Comparison of ENCODE assay signal across 10 cellular contexts in the genomic region with DNA sequence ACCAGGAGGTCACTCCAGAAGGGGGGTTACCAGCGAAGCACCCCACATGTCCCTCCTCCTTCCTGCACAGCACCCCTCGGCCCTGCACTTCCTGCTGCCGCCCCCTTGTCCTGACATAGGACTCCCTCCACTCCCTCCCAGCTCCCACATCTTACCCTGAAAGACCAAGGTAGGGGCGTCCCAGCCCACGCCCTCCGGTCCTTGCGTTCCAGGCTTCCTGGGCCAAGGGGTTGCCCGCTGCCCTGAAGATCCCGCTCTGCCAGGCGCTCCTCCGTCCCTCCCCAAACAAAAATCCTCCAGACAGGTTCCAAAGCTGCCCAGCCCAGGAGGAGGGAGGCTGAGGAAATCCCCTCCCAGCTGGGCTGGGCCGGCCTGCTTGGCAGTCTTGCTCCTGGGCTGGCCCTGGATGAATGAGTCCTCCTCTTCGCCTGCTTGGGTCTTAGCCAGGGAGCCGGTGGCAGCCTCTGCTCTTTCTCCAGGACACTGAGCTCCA. TPM values are rescaled to one million over a fixed set of nuclear protein-coding genes. Genes with fewer than 3 reads are reported as not detected.
A peak's percentile ranks its signal among the peaks of the same experiment; 100 is the strongest.
DNase-seq lines count a peak whose midpoint lies in the region; ATAC-seq, FAIRE-seq and TF ChIP-seq lines count a peak whose summit lies in the region.
"Had no signal": no experiment of that assay in that cellular context is flagged by ENCODE, and none has a peak within 500 bp of the region (broad histone marks: within the 10 kb centered on the region; RNA-seq: fewer than 3 reads in every experiment).

A gene with protein sequence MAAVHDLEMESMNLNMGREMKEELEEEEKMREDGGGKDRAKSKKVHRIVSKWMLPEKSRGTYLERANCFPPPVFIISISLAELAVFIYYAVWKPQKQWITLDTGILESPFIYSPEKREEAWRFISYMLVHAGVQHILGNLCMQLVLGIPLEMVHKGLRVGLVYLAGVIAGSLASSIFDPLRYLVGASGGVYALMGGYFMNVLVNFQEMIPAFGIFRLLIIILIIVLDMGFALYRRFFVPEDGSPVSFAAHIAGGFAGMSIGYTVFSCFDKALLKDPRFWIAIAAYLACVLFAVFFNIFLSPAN (minus strand): TSS at position 304 of the 493 bp plus-strand sequence. CDS start 22,618 bp downstream, outside the sequence.

- H3K27me3 ChIP-seq in SJSA1 (replicated peaks) (no peaks in the 10 kb centered on the region), small intestine (ENCODE audit: control insufficient read depth in 2 of 2, insufficient read depth in 2 of 2, low read length in 2 of 2) (no peaks in the 10 kb centered on the region)

- WGBS in small intestine, 3 donors = 58 to 63% (median 61%) methylated on average over 14 of the region's 14 CpGs

- peak within 1 kb of the TSS; percentile 64 for H3K4me3 ChIP-seq in AG10803 (ENCODE audit: low read length)
- peak within 1 kb of the TSS; percentile 33 for H3K4me3 ChIP-seq in SJSA1
- H3K4me3 ChIP-seq in fibroblast of villous mesenchyme (ENCODE audit: low read depth, low read length) = peak within 1 kb of the TSS; percentile 50
- H3K4me3 ChIP-seq in small intestine (ENCODE audit: low read depth in 1 of 2, low read length in 2 of 2) = peak within 1 kb of the TSS in 1 of 2 donors; percentile 33

- H3K9me3 ChIP-seq in SJSA1 (replicated peaks) = no peaks in the 10 kb centered on the region
- H3K9me3 ChIP-seq in small intestine (ENCODE audit: control insufficient read depth, low read depth) = no peaks in the 10 kb centered on the region

- H3K36me3 ChIP-seq in SJSA1 (no peaks in the 10 kb centered on the region), small intestine (ENCODE audit: control insufficient read depth in 2 of 2, insufficient read depth in 2 of 2, low read length in 2 of 2) (no peaks in the 10 kb centered on the region)

- H3K4me1 ChIP-seq in SJSA1 (replicated peaks) (peaks cover 9% of the 10 kb centered on the region; the same call in 1 of the 2 replicates), small intestine (ENCODE audit: control insufficient read depth in 2 of 2, insufficient read depth in 1 of 2, low read depth in 1 of 2, low read length in 1 of 2) (no peaks in the 10 kb centered on the region)

- no peak for TF ChIP-seq CTCF in AG10803 (conservative IDR thresholded peaks at IDR 0.05; ENCODE audit: low read length)
- no peak for TF ChIP-seq CTCF in fibroblast of villous mesenchyme (IDR thresholded peaks at IDR 0.05; ENCODE audit: insufficient read depth, low read depth, low read length)
- TF ChIP-seq CTCF in omental fat pad (IDR thresholded peaks at IDR 0.05) = no peak

- peak; percentile 63 for DNase-seq in AG10803 (ENCODE audit: low read depth)
- peak in 1 of 2 experiments; percentile 49 for DNase-seq in SJSA1 (ENCODE audit: low read depth in 1 of 2, low spot score in 2 of 2)
- DNase-seq in fibroblast of villous mesenchyme (ENCODE audit: low read depth) = no peak
- DNase-seq in omental fat pad (ENCODE audit: low spot score) = no peak
- DNase-seq in small intestine = no peak

- ATAC-seq in omental fat pad (ENCODE audit: low FRiP score) (peak; percentile 89), HG03039 (IDR thresholded peaks at IDR 0.05; ENCODE audit: unreplicated experiment) (no peak), HG03097 (IDR thresholded peaks at IDR 0.05; ENCODE audit: low FRiP score, unreplicated experiment) (no peak), HG03460 (IDR thresholded peaks at IDR 0.05; ENCODE audit: unreplicated experiment) (no peak)

- no peak for FAIRE-seq in small intestine (lab: Jason Lieb, UNC)
- FAIRE-seq: colon, G401.6 had no signal

- H3K27ac ChIP-seq in SJSA1 = no peak within 1 kb of the TSS
- no peak within 1 kb of the TSS for H3K27ac ChIP-seq in small intestine (ENCODE audit: low read depth in 1 of 2, low read length in 1 of 2)

RNA-seq across cellular contexts. Expression of the gene that starts here (rescaled TPM):
- total RNA-seq in SJSA1 (2014; rRNA removed; shearing (Covaris generic)) = 0.29 and 0.91 TPM in 2 replicates
- total RNA-seq in fibroblast of villous mesenchyme (0.97 and 1.7 TPM in 2 replicates), omental fat pad (1 to 10 TPM in 1 of 4 donors, under 1 TPM in 3; 0.38 to 1.6 (median 0.61) TPM)
- under 1 TPM in 1 of 3 donors, not detected in 2; 0.43 TPM for polyA plus RNA-seq in small intestine
